Comparison of ENCODE assay signal across 14 cellular contexts in the genomic region with DNA sequence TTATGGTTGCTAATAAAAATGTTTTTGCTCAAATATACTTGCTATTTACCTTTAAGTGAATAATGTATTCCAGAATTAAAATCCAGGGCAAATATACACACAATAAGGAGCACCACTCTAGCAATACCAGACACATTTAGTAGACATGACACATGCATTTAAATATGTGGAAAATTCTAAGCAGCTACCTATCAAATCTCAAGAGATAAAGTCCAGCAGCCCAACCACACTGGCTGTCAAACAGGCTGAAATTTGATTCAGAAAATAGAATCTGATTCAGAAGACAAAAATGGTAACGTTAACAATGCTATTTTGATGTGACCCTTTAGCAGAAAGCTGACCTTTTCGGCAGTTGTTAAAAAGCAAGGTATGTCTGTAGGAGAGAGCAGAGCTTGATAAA. TPM values are rescaled to one million over a fixed set of nuclear protein-coding genes. Genes with fewer than 3 reads are reported as not detected.
DNase-seq lines count a peak whose midpoint lies in the region; ATAC-seq and TF ChIP-seq lines count a peak whose summit lies in the region.
"Had no signal": no experiment of that assay in that cellular context is flagged by ENCODE, and none has a peak within 500 bp of the region (broad histone marks: within the 10 kb centered on the region; RNA-seq: fewer than 3 reads in every experiment).

No MANE protein-coding gene starts in this region.

- peaks cover 35% of the 10 kb centered on the region for H3K4me1 ChIP-seq in GM23248 (ENCODE audit: insufficient read depth)
- peaks cover 2 to 4% of the 10 kb centered on the region in 2 experiments; a peak in 1 of 4 replicates for H3K4me1 ChIP-seq in SK-N-SH (ENCODE audit: control insufficient read depth in 1 of 2, insufficient read depth in 2 of 2, low read depth in 1 of 2, low read length in 1 of 2)

- no peaks in the 10 kb centered on the region for H4K20me1 ChIP-seq in GM23248 (ENCODE audit: insufficient read depth)
- H4K20me1 ChIP-seq in SK-N-SH (ENCODE audit: insufficient read depth): no peaks in the 10 kb centered on the region

- no peak for TF ChIP-seq RAD21 in SK-N-SH (IDR thresholded peaks at IDR 0.05; ENCODE audit: low read length)

- H3K9me3 ChIP-seq in GM23248 (ENCODE audit: low read depth): no peaks in the 10 kb centered on the region
- H3K9me3 ChIP-seq in SK-N-SH: no peaks in the 10 kb centered on the region

- H3K4me3 Mint-ChIP-seq in activated CD4-positive, alpha-beta T cell treated with anti-CD3 and anti-CD28 coated beads, Interleukin-2, amount 10 ng/mL, durations not matched to agents 24 days and 14 days: no peak overlapping the region
- H3K4me3 Mint-ChIP-seq: activated T-cell treated with anti-CD3 and anti-CD28 coated beads, Interleukin-2, amount 50 U/mL, for 4 hours; brain; immature natural killer cell; natural killer cell treated with Interleukin-12 subunit alpha and Interleukin-12 subunit beta and Interleukin-15 and Interleukin-18, amount 100 ng/mL, for 72 hours had no signal

- no peak overlapping the region for H3K9ac ChIP-seq in GM23248
- no peak overlapping the region for H3K9ac ChIP-seq in SK-N-SH

- H3K9me3 Mint-ChIP-seq in activated CD4-positive, alpha-beta T cell treated with anti-CD3 and anti-CD28 coated beads, Interleukin-2, amount 10 ng/mL, durations not matched to agents 24 days and 14 days: no peaks in the 10 kb centered on the region
- H3K9me3 Mint-ChIP-seq: activated T-cell treated with anti-CD3 and anti-CD28 coated beads, Interleukin-2, amount 50 U/mL, for 4 hours; immature natural killer cell; natural killer cell treated with Interleukin-12 subunit alpha and Interleukin-12 subunit beta and Interleukin-15 and Interleukin-18, amount 100 ng/mL, for 72 hours had no signal

- in situ Hi-C loops in GM23248 (cut with MboI): no loop called here

- POLR2A ChIA-PET in SK-N-SH (lab: Yijun Ruan, JAX): no interaction called here

- H3K9me2 ChIP-seq in GM23248 (ENCODE audit: insufficient read depth): no peaks in the 10 kb centered on the region
- H3K9me2 ChIP-seq in SK-N-SH: no peaks in the 10 kb centered on the region

- H3K27me3 ChIP-seq in GM23248 (replicated peaks; ENCODE audit: insufficient read depth): no peaks in the 10 kb centered on the region
- H3K27me3 ChIP-seq in SK-N-SH (ENCODE audit: insufficient read depth): no peaks in the 10 kb centered on the region
- no peaks in the 10 kb centered on the region for H3K27me3 ChIP-seq in H7 (ENCODE audit: control insufficient read depth, insufficient read depth, low read length)

- H3K27ac ChIP-seq in GM23248: peak overlapping the region; percentile 22; the same call in 1 of the 2 replicates
- H3K27ac ChIP-seq in SK-N-SH (ENCODE audit: low read depth in 2 of 2, low read length in 1 of 2): peak overlapping the region; percentile 43 to 73; a peak in 3 of 4 replicates
- H3K27ac ChIP-seq: epithelial cell of prostate had no signal

- H3K27ac Mint-ChIP-seq in activated CD4-positive, alpha-beta T cell treated with anti-CD3 and anti-CD28 coated beads, Interleukin-2, amount 10 ng/mL, durations not matched to agents 24 days and 14 days: no peak overlapping the region
- H3K27ac Mint-ChIP-seq: brain; natural killer cell treated with Interleukin-12 subunit alpha and Interleukin-12 subunit beta and Interleukin-15 and Interleukin-18, amount 100 ng/mL, for 72 hours had no signal

- H3K36me3 ChIP-seq in GM23248 (ENCODE audit: low read depth) (no peaks in the 10 kb centered on the region), SK-N-SH (replicated peaks in 1 of 2; ENCODE audit: control insufficient read depth in 1 of 2, insufficient read depth in 2 of 2, low read length in 1 of 2) (no peaks in the 10 kb centered on the region), H7 (replicated peaks; ENCODE audit: control insufficient read depth, insufficient read depth, low read length) (no peaks in the 10 kb centered on the region)

- H3F3A ChIP-seq in GM23248 (ENCODE audit: insufficient read depth) (peaks cover 25% of the 10 kb centered on the region), SK-N-SH (replicated peaks; ENCODE audit: insufficient read depth) (peaks cover 14% of the 10 kb centered on the region)

- intact Hi-C loops in activated CD4-positive, alpha-beta T cell treated with anti-CD3 and anti-CD28 coated beads, Interleukin-2, amount 10 ng/mL, durations not matched to agents 24 days and 14 days (cut with micrococcal nuclease): no loop called here

- H3K36me3 Mint-ChIP-seq in activated CD4-positive, alpha-beta T cell treated with anti-CD3 and anti-CD28 coated beads, Interleukin-2, amount 10 ng/mL, durations not matched to agents 24 days and 14 days (ENCODE audit: low read depth): no peaks in the 10 kb centered on the region
- H3K36me3 Mint-ChIP-seq: brain; immature natural killer cell; natural killer cell treated with Interleukin-12 subunit alpha and Interleukin-12 subunit beta and Interleukin-15 and Interleukin-18, amount 100 ng/mL, for 72 hours had no signal

- peaks cover 5% of the 10 kb centered on the region for H3K27me3 Mint-ChIP-seq in activated CD4-positive, alpha-beta T cell treated with anti-CD3 and anti-CD28 coated beads, Interleukin-2, amount 10 ng/mL, durations not matched to agents 24 days and 14 days

- H2AFZ ChIP-seq in GM23248 (peak overlapping the region; percentile 33; the same call in 1 of the 2 replicates), SK-N-SH (ENCODE audit: low read depth) (no peak overlapping the region)

- no peak for ATAC-seq in GM21526 (IDR thresholded peaks at IDR 0.05; ENCODE audit: low FRiP score, unreplicated experiment)
- ATAC-seq: activated T-cell treated with anti-CD3 and anti-CD28 coated beads, Interleukin-2, amount 50 U/mL, for 4 hours; natural killer cell treated with Interleukin-12 subunit alpha and Interleukin-12 subunit beta and Interleukin-15 and Interleukin-18, amount 100 ng/mL, for 72 hours had no signal

- DNase-seq in GM23248 (peak; percentile 48), SK-N-SH (no peak), glomerular visceral epithelial cell (ENCODE audit: extremely low spot score) (peak; percentile 68), retinal pigment epithelial cell (ENCODE audit: low read depth) (peak; percentile 49), H7 (no peak), SHP77 (lab: John Stamatoyannopoulos, UW) (no peak)
- DNase-seq in activated CD4-positive, alpha-beta T cell treated with anti-CD3 and anti-CD28 coated beads, Interleukin-2, amount 10 ng/mL, durations not matched to agents 24 days and 14 days: no peak
- DNase-seq: activated T-cell treated with anti-CD3 and anti-CD28 coated beads, Interleukin-2, amount 50 U/mL, for 4 hours; immature natural killer cell; NCI-H510A treated with DMSO at 0.1 percent for 48 hours had no signal

- TF ChIP-seq EP300 in SK-N-SH (IDR thresholded peaks at IDR 0.05; ENCODE audit: borderline replicate concordance in 1 of 2, low read depth in 1 of 2, low read length in 1 of 2): peak; percentile 12 to 89; a peak in 2 of 4 replicates

- peak overlapping the region; percentile 6; the same call in 1 of the 2 replicates for H3K4me3 ChIP-seq in GM23248
- H3K4me3 ChIP-seq in SK-N-SH (ENCODE audit: low read depth in 2 of 2, low read length in 1 of 2): no peak overlapping the region
- H3K4me3 ChIP-seq in retinal pigment epithelial cell (ENCODE audit: low read length): no peak overlapping the region
- H3K4me3 ChIP-seq in H7 (ENCODE audit: insufficient read depth, low read depth, low read length): no peak overlapping the region

- H3K4me1 Mint-ChIP-seq in activated CD4-positive, alpha-beta T cell treated with anti-CD3 and anti-CD28 coated beads, Interleukin-2, amount 10 ng/mL, durations not matched to agents 24 days and 14 days: peaks cover 7% of the 10 kb centered on the region

- H3K79me2 ChIP-seq in GM23248 (ENCODE audit: insufficient read depth) (no peaks in the 10 kb centered on the region), SK-N-SH (ENCODE audit: insufficient read depth) (no peaks in the 10 kb centered on the region)

- WGBS in GM23248 (ENCODE audit: low coverage in 1 of 2, low lambda C conversion rate in 2 of 2, missing lambda C conversion rate in 2 of 2), 2 experiments: 15 to 16% methylated on average over 2 of the region's 2 CpGs
- 15% methylated on average over 2 of the region's 2 CpGs for WGBS in SK-N-SH (ENCODE audit: low lambda C conversion rate)

- TF ChIP-seq CTCF in SK-N-SH (IDR thresholded peaks at IDR 0.05) (no peak), retinal pigment epithelial cell (conservative IDR thresholded peaks at IDR 0.05; ENCODE audit: low read depth, low read length) (no peak)

- H3K4me2 ChIP-seq in GM23248 (ENCODE audit: unreplicated experiment) (peak overlapping the region; percentile 69), SK-N-SH (no peak overlapping the region)

- CTCF ChIA-PET in SK-N-SH (lab: Yijun Ruan, JAX): interaction anchor here (0.7 to 1.0 kb wide), 2 partner anchors 22 to 230 kb away, joined by 3 read pairs; no protein-coding TSS in a partner anchor

TF ChIP-seq in SK-N-SH, 30 proteins besides CTCF, POLR2A, EP300 and RAD21 (continues in another document):
- TF ChIP-seq TCF12 (IDR thresholded peaks at IDR 0.05) (peak; percentile 96), JUND (IDR thresholded peaks at IDR 0.05) (peak; percentile 93)

RNA-seq across cellular contexts. Expression of a gene that starts 42.3 kb away (rescaled TPM):
- 24.8 and 26.9 TPM in 2 replicates for total RNA-seq in GM23248 (2014; rRNA removed; shearing (Covaris generic))
- polyA plus RNA-seq in GM23248 (2016; fragmentation: Nextera tagmentation; extraction: Ambion mirVana) (30.7 and 34.8 TPM in 2 replicates), SK-N-SH (2012; rRNA removed) (27.8 and 33.5 TPM in 2 replicates)
- polyA plus RNA-seq in SK-N-SH (2012; cell fraction: cytosol; rRNA removed): 24.1 and 25.1 TPM in 2 replicates
- 54.0 and 65.5 TPM in 2 replicates for polyA plus RNA-seq in SK-N-SH (2012; cell fraction: nucleus; rRNA removed)
- total RNA-seq in H7 (2014; rRNA removed; shearing (Covaris generic)): 69.5 and 85.9 TPM in 2 replicates
- total RNA-seq in activated CD4-positive, alpha-beta T cell treated with anti-CD3 and anti-CD28 coated beads, Interleukin-2, amount 10 ng/mL, durations not matched to agents 24 days and 14 days: 25.2 and 26.4 TPM in 2 replicates

RNA-seq across cellular contexts. Expression of a gene that starts 43.9 kb away (rescaled TPM):
- 13.5 and 14.4 TPM in 2 replicates for total RNA-seq in GM23248 (2014; rRNA removed; shearing (Covaris generic))
- polyA plus RNA-seq in GM23248 (2016; fragmentation: Nextera tagmentation; extraction: Ambion mirVana) (52.9 and 55.2 TPM in 2 replicates), SK-N-SH (2012; rRNA removed) (8.2 and 8.7 TPM in 2 replicates)
- 15.8 and 22.2 TPM in 2 replicates for polyA plus RNA-seq in SK-N-SH (2012; cell fraction: cytosol; rRNA removed)
- polyA plus RNA-seq in SK-N-SH (2012; cell fraction: nucleus; rRNA removed): 0.87 and 2.7 TPM in 2 replicates
- 83.8 and 102 TPM in 2 replicates for total RNA-seq in H7 (2014; rRNA removed; shearing (Covaris generic))
- 193 and 201 TPM in 2 replicates for total RNA-seq in activated CD4-positive, alpha-beta T cell treated with anti-CD3 and anti-CD28 coated beads, Interleukin-2, amount 10 ng/mL, durations not matched to agents 24 days and 14 days

Comparison
In these comparisons a context has a peak if more than half of its experiments do, and no peak if none do; other contexts are left out.
1. DNase-seq: peak in GM23248 (single experiment), glomerular visceral epithelial cell (single experiment) and retinal pigment epithelial cell (single experiment); none in SK-N-SH (single experiment), H7 (single experiment), SHP77 (0 of 2) and activated CD4-positive, alpha-beta T cell treated with anti-CD3 and anti-CD28 coated beads, Interleukin-2, amount 10 ng/mL, durations not matched to agents 24 days and 14 days (single experiment).